ENCODE assay signal across 24 cellular contexts in the genomic region with DNA sequence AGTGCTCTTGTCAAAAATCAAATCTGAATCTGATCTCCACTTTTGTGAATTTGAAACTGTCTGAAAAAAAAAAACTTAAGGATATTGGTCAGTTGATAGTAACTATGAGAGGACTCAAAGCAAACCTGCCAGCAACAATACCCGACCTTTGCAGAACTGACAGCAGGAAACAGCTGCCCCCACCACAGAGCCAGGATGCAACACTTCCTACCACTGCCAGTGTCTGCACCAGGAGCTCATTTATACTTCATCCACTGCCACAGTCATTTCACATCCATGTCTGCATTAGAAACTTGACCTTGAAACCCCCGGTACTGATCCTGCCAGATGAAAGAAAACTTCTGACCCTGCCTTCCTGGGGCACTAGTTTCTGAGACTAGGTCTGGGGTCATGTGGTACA.
DNase-seq lines count a peak whose midpoint lies in the region; ATAC-seq and TF ChIP-seq lines count a peak whose summit lies in the region.
"Had no signal": no experiment of that assay in that cellular context is flagged by ENCODE, and none has a peak within 500 bp of the region (broad histone marks: within the 10 kb centered on the region; RNA-seq: fewer than 3 reads in every experiment).

No MANE protein-coding gene starts in this region.

- H3K9me3 ChIP-seq in DND-41 (ENCODE audit: insufficient read depth, low read length, severe bottlenecking) = no peaks in the 10 kb centered on the region
- H3K9me3 ChIP-seq: Caco-2 had no signal

- H3K36me3 ChIP-seq in DND-41 (ENCODE audit: insufficient read depth, low read length) = no peaks in the 10 kb centered on the region

- no peaks in the 10 kb centered on the region for H3K9me3 Mint-ChIP-seq in activated naive CD8-positive, alpha-beta T cell treated with anti-CD3 and anti-CD28 coated beads, Interleukin-2, amount 50 U/mL, for 24 hours
- H3K9me3 Mint-ChIP-seq: naive thymus-derived CD8-positive, alpha-beta T cell had no signal

- ATAC-seq in DND-41 (ENCODE audit: insufficient read depth, low read depth) = peak; percentile 82
- peak; percentile 76 for ATAC-seq in GM18907 (IDR thresholded peaks at IDR 0.05; ENCODE audit: unreplicated experiment)
- ATAC-seq in activated naive CD8-positive, alpha-beta T cell treated with anti-CD3 and anti-CD28 coated beads, Interleukin-2, amount 50 U/mL, for 24 hours = peak; percentile 61
- no peak for ATAC-seq in GM21529 (IDR thresholded peaks at IDR 0.05; ENCODE audit: unreplicated experiment)

- no peaks in the 10 kb centered on the region for H3K79me2 ChIP-seq in DND-41 (ENCODE audit: insufficient read depth, low read length)
- H3K79me2 ChIP-seq: parathyroid adenoma had no signal

- no peak overlapping the region for H3K4me3 Mint-ChIP-seq in activated naive CD8-positive, alpha-beta T cell treated with anti-CD3 and anti-CD28 coated beads, Interleukin-2, amount 50 U/mL, for 24 hours
- H3K4me3 Mint-ChIP-seq: brain; naive thymus-derived CD8-positive, alpha-beta T cell had no signal

- peaks cover 7% of the 10 kb centered on the region for H3K27me3 ChIP-seq in DND-41 (ENCODE audit: insufficient read depth, low read length, poor library complexity)

- H2AFZ ChIP-seq in DND-41 (ENCODE audit: low read depth, low read length) = no peak overlapping the region
- H2AFZ ChIP-seq: parathyroid adenoma had no signal

- H3K4me1 ChIP-seq in DND-41 (ENCODE audit: insufficient read depth, low read length) = peaks cover 7% of the 10 kb centered on the region; the same call in 1 of the 2 replicates
- H3K4me1 ChIP-seq: Caco-2, parathyroid adenoma had no signal

- peaks cover 8% of the 10 kb centered on the region for H3K27me3 Mint-ChIP-seq in activated naive CD8-positive, alpha-beta T cell treated with anti-CD3 and anti-CD28 coated beads, Interleukin-2, amount 50 U/mL, for 24 hours
- H3K27me3 Mint-ChIP-seq: brain had no signal

- H3K4me3 ChIP-seq in DND-41 (ENCODE audit: low read depth in 1 of 2, low read length in 2 of 2) = no peak overlapping the region
- H3K4me3 ChIP-seq: coronary artery, skin epidermis had no signal

- TF ChIP-seq CTCF in DND-41 (IDR thresholded peaks at IDR 0.05; ENCODE audit: borderline replicate concordance, extremely low read depth, low read length, poor library complexity, severe bottlenecking) = no peak

- DNase-seq in DND-41 (peak; percentile 33), KBM-7 (peak; percentile 59), NCI-H2081 treated with DMSO at 0.1 percent for 48 hours (lab: John Stamatoyannopoulos, UW) (no peak), RKO (ENCODE audit: low spot score) (no peak), kidney glomerular epithelial cell (lab: John Stamatoyannopoulos, UW) (no peak)
- peak; percentile 9 for DNase-seq in activated naive CD8-positive, alpha-beta T cell treated with anti-CD3 and anti-CD28 coated beads, Interleukin-2, amount 50 U/mL, for 24 hours
- DNase-seq: activated CD4-positive, CD25-positive, alpha-beta regulatory T cell; activated naive CD4-positive, alpha-beta T cell; activated T-cell treated with anti-CD3 and anti-CD28 coated beads for 4 hours; Caco-2; foreskin melanocyte; IMR-90; mesenchymal stem cell; NCI-H1048; NCI-H526; SIG-M5; stimulated activated CD4-positive, alpha-beta T cell treated with anti-CD3 and anti-CD28 coated beads, Interleukin-4, amount 100 ng/mL, for 24 hours had no signal

- peaks cover 10% of the 10 kb centered on the region for H3K4me1 Mint-ChIP-seq in activated naive CD8-positive, alpha-beta T cell treated with anti-CD3 and anti-CD28 coated beads, Interleukin-2, amount 50 U/mL, for 24 hours
- H3K4me1 Mint-ChIP-seq: brain had no signal

- H3K9ac ChIP-seq in DND-41 (ENCODE audit: low read depth, low read length) = no peak overlapping the region
- H3K9ac ChIP-seq: parathyroid adenoma had no signal

- in situ Hi-C loops in KBM-7 (cut with MboI; ENCODE audit: low pct_unique_long_range_greater_than_20kb, low sequenced_read_pairs) = no loop called here

- no peak overlapping the region for H3K27ac Mint-ChIP-seq in activated naive CD8-positive, alpha-beta T cell treated with anti-CD3 and anti-CD28 coated beads, Interleukin-2, amount 50 U/mL, for 24 hours
- H3K27ac Mint-ChIP-seq: brain; naive thymus-derived CD8-positive, alpha-beta T cell had no signal

- H3K36me3 Mint-ChIP-seq in activated naive CD8-positive, alpha-beta T cell treated with anti-CD3 and anti-CD28 coated beads, Interleukin-2, amount 50 U/mL, for 24 hours (ENCODE audit: low read depth) = no peaks in the 10 kb centered on the region
- H3K36me3 Mint-ChIP-seq: brain; naive thymus-derived CD8-positive, alpha-beta T cell had no signal

- no peaks in the 10 kb centered on the region for H4K20me1 ChIP-seq in DND-41 (ENCODE audit: insufficient read depth, low read length)

- no peak overlapping the region for H3K4me2 ChIP-seq in DND-41 (ENCODE audit: insufficient read depth, low read length)

- H3K27ac ChIP-seq in DND-41 (ENCODE audit: low read length) = no peak overlapping the region
- H3K27ac ChIP-seq: coronary artery, parathyroid adenoma, skin epidermis had no signal

Comparison
In these comparisons a context has a peak if more than half of its experiments do, and no peak if none do; other contexts are left out.
1. DNase-seq: peak in DND-41 (single experiment), KBM-7 (single experiment) and activated naive CD8-positive, alpha-beta T cell treated with anti-CD3 and anti-CD28 coated beads, Interleukin-2, amount 50 U/mL, for 24 hours (single experiment); none in NCI-H2081 treated with DMSO at 0.1 percent for 48 hours (single experiment), RKO (single experiment) and kidney glomerular epithelial cell (single experiment).